In the genomic region with DNA sequence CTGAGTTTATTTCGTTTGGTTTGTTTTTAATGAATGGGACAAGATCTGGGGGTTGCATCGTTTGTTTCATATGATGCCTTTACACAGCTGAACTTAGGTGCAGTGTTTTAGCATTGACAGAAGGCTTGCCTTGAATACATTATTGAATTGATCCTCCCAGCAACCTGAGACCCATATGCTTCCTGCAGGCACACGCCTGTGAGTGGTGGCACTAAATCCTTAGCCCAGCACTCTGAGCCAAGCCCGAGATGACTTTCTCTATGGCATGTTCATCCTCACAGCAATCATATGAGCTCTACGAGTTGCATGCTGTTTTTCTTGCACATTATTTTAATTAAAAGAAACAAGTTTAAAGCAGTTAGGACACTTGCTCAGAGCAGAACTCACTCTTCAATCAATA, we compare ENCODE assay signal across 28 cellular contexts.
"Had no signal": no experiment of that assay in that cellular context is flagged by ENCODE, and none has a peak within 500 bp of the region (broad histone marks: within the 10 kb centered on the region; RNA-seq: fewer than 3 reads in every experiment).

No MANE protein-coding gene starts in this region.

- H3K4me1 ChIP-seq: SJCRH30 had no signal

- H3K27ac Mint-ChIP-seq: activated CD4-positive, alpha-beta T cell treated with anti-CD3 and anti-CD28 coated beads, Interleukin-2, amount 10 ng/mL, durations not matched to agents 24 days and 14 days; activated CD8-positive, alpha-beta T cell treated with anti-CD3 and anti-CD28 coated beads for 36 hours; activated naive CD8-positive, alpha-beta T cell treated with anti-CD3 and anti-CD28 coated beads for 36 hours; activated T-cell treated with anti-CD3 and anti-CD28 coated beads, Interleukin-2, amount 50 U/mL, for 72 hours; activated T-helper 17 cell treated with anti-CD3 and anti-CD28 coated beads, Interleukin-2, amount 50 U/mL, for 72 hours had no signal

- H3K36me3 Mint-ChIP-seq: activated naive CD8-positive, alpha-beta T cell treated with anti-CD3 and anti-CD28 coated beads for 36 hours had no signal

- H3K4me1 Mint-ChIP-seq: activated CD4-positive, alpha-beta T cell treated with anti-CD3 and anti-CD28 coated beads, Interleukin-2, amount 10 ng/mL, durations not matched to agents 24 days and 14 days; activated naive CD8-positive, alpha-beta T cell treated with anti-CD3 and anti-CD28 coated beads for 36 hours; activated T-helper 17 cell treated with anti-CD3 and anti-CD28 coated beads, Interleukin-2, amount 50 U/mL, for 72 hours had no signal

- H3K36me3 ChIP-seq: brain microvascular endothelial cell, MG63, SJCRH30 had no signal

- H3K9me3 Mint-ChIP-seq: activated CD4-positive, alpha-beta T cell treated with anti-CD3 and anti-CD28 coated beads, Interleukin-2, amount 10 ng/mL, durations not matched to agents 24 days and 14 days; activated T-helper 17 cell treated with anti-CD3 and anti-CD28 coated beads, Interleukin-2, amount 50 U/mL, for 72 hours had no signal

- H3K27me3 Mint-ChIP-seq: activated CD4-positive, alpha-beta T cell treated with anti-CD3 and anti-CD28 coated beads, Interleukin-2, amount 10 ng/mL, durations not matched to agents 24 days and 14 days had no signal

- H3K27me3 ChIP-seq: brain microvascular endothelial cell, MG63 had no signal

- H3K4me3 Mint-ChIP-seq: activated CD4-positive, alpha-beta T cell treated with anti-CD3 and anti-CD28 coated beads, Interleukin-2, amount 10 ng/mL, durations not matched to agents 24 days and 14 days; activated CD8-positive, alpha-beta T cell treated with anti-CD3 and anti-CD28 coated beads for 36 hours; activated naive CD8-positive, alpha-beta T cell treated with anti-CD3 and anti-CD28 coated beads for 36 hours; activated T-cell treated with anti-CD3 and anti-CD28 coated beads, Interleukin-2, amount 50 U/mL, for 72 hours; activated T-helper 17 cell treated with anti-CD3 and anti-CD28 coated beads, Interleukin-2, amount 50 U/mL, for 72 hours had no signal

- H3K4me3 ChIP-seq: MG63, SJCRH30, SK-N-MC had no signal

- DNase-seq: activated CD4-positive, alpha-beta T cell treated with anti-CD3 and anti-CD28 coated beads, Interleukin-2, amount 10 ng/mL, durations not matched to agents 24 days and 14 days; activated CD4-positive, alpha-beta T cell treated with anti-CD3 and anti-CD28 coated beads, Interleukin-2, amount 50 U/mL, for 4 hours; activated CD8-positive, alpha-beta T cell treated with anti-CD3 and anti-CD28 coated beads for 36 hours; activated effector memory CD4-positive, alpha-beta T cell treated with anti-CD3 and anti-CD28 coated beads, Interleukin-2, amount 50 U/mL, for 16 hours; activated naive CD4-positive, alpha-beta T cell; activated naive CD4-positive, alpha-beta T cell treated with anti-CD3 and anti-CD28 coated beads, Interleukin-2, amount 50 U/mL, for 16 hours; activated naive CD8-positive, alpha-beta T cell treated with anti-CD3 and anti-CD28 coated beads for 36 hours; activated T-cell treated with anti-CD3 and anti-CD28 coated beads, Interleukin-2, amount 50 U/mL, for 1 hour; activated T-cell treated with anti-CD3 and anti-CD28 coated beads, Interleukin-2, amount 50 U/mL, for 72 hours; amniotic stem cell; aorta; brain microvascular endothelial cell; central memory CD4-positive, alpha-beta T cell; Kasumi-1; MG63; NCI-H1048; NCI-H1105 treated with DMSO at 0.1 percent for 48 hours; NCI-H1436; NCI-H1694 treated with DMSO at 0.1 percent for 48 hours; NCI-H2029; NCI-H345; NCI-H526 treated with DMSO at 0.1 percent for 48 hours; NCI-H774; SHP77; T1000 had no signal

- H3K27ac ChIP-seq: brain microvascular endothelial cell, SJCRH30, SK-N-MC had no signal

- H3K9me3 ChIP-seq: MG63, SJCRH30 had no signal
